14 cellular contexts compared by ENCODE assay signal in the genomic region with DNA sequence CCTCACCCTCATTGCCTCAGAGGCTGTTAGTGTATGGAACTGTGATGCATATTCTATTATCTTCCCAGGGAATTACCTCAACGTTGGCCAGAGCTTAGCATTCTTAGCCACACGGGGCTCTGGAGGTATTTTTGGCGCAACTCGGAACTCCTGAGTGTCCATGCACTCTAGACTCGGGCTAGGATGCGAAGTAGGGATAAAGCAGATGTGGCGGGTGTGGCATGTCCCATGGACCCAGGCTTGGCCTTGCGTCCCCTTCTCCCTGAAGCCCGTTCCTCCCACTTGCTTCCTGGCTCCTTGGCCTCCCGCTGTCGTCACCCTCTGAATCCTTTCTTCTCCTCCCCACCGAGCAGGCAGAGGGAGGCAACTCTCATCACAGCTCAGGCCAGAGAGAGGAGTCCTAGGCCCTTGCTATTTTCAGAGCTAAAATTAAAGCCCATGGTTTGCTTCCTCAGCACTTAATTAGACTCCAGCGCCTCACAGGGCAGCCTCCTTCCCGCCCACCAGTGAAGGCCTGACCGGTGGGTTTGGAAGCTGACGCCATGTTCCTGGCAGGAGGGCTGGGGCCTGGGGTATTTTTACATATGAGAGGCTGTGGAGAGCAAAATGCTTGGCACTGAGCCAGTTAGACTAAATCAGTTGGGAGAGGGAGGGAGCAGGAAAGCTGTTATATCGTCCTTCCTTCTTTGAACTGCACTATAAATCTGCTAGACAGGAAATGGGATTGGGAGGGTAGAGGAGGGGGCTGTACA.
A peak's percentile ranks its signal among the peaks of the same experiment; 100 is the strongest.
DNase-seq lines count a peak whose midpoint lies in the region; ATAC-seq, FAIRE-seq and TF ChIP-seq lines count a peak whose summit lies in the region.
"Had no signal": no experiment of that assay in that cellular context is flagged by ENCODE, and none has a peak within 500 bp of the region (broad histone marks: within the 10 kb centered on the region; RNA-seq: fewer than 3 reads in every experiment).

No MANE protein-coding gene starts in this region.

- ATAC-seq in Right ventricle myocardium inferior (peak; percentile 76), HepG2 (no peak), aorta (ENCODE audit: low FRiP score) (peak; percentile 9), GM21515 (IDR thresholded peaks at IDR 0.05; ENCODE audit: unreplicated experiment) (no peak)
- ATAC-seq: activated CD8-positive, alpha-beta T cell treated with anti-CD3 and anti-CD28 coated beads for 36 hours had no signal

- TF ChIP-seq EP300 in HepG2 (IDR thresholded peaks at IDR 0.05; ENCODE audit: low read depth in 2 of 2, low read length in 2 of 2) (no peak), HepG2 (CRISPR knock-in tag; IDR thresholded peaks at IDR 0.05; ENCODE audit: borderline replicate concordance) (no peak)

- H3K27me3 ChIP-seq in ascending aorta (no peaks in the 10 kb centered on the region), HepG2 (ENCODE audit: control insufficient read depth in 1 of 2, insufficient read depth in 2 of 2, low read length in 2 of 2) (no peaks in the 10 kb centered on the region; a peak in 1 of 5 replicates), aorta (ENCODE audit: control insufficient read depth in 1 of 2, insufficient read depth in 2 of 2, low read length in 1 of 2) (no peaks in the 10 kb centered on the region)
- H3K27me3 ChIP-seq: vagina had no signal

- H3K36me3 ChIP-seq in ascending aorta: no peaks in the 10 kb centered on the region
- no peaks in the 10 kb centered on the region for H3K36me3 ChIP-seq in HepG2 (replicated peaks in 1 of 2; ENCODE audit: control insufficient read depth in 1 of 2, insufficient read depth in 2 of 2, low read length in 2 of 2)
- no peaks in the 10 kb centered on the region for H3K36me3 ChIP-seq in aorta (ENCODE audit: control insufficient read depth in 1 of 2, insufficient read depth in 2 of 2, low read length in 1 of 2)
- H3K36me3 ChIP-seq: vagina had no signal

- no peak for TF ChIP-seq POLR2A in HepG2 (IDR thresholded peaks at IDR 0.05; ENCODE audit: insufficient read depth in 1 of 2, low read depth in 2 of 2, low read length in 2 of 2)

- H3K9me3 ChIP-seq in ascending aorta (peaks cover 7 to 20% of the 10 kb centered on the region in 2 donors), HepG2 (ENCODE audit: low read length) (peaks cover 13% of the 10 kb centered on the region; the same call in 1 of the 2 replicates), aorta (ENCODE audit: control insufficient read depth, low read length) (no peaks in the 10 kb centered on the region)

- no TSS peak for BruUV-seq in HepG2 (replicated peaks; lab: Mats Ljungman, UMichigan)

- H3K4me1 ChIP-seq in ascending aorta (peaks cover 14 to 27% of the 10 kb centered on the region in 2 donors), HepG2 (ENCODE audit: insufficient read depth, low read length) (no peaks in the 10 kb centered on the region), aorta (ENCODE audit: control insufficient read depth in 1 of 2, insufficient read depth in 2 of 2, low read length in 2 of 2) (peaks cover 2 to 4% of the 10 kb centered on the region in 2 donors)
- H3K4me1 ChIP-seq: vagina had no signal

- H3K4me3 Mint-ChIP-seq in activated CD4-positive, alpha-beta memory T cell treated with anti-CD3 and anti-CD28 coated beads for 36 hours: no peak overlapping the region
- H3K4me3 Mint-ChIP-seq: activated CD8-positive, alpha-beta T cell treated with anti-CD3 and anti-CD28 coated beads for 36 hours; natural killer cell treated with Interleukin-12 subunit alpha and Interleukin-12 subunit beta and Interleukin-15 and Interleukin-18, amount 100 ng/mL, for 72 hours; T-helper 2 cell treated with Interferon-gamma antibody and Interleukin-4, amounts not matched to agents 5 μg/mL and 100 μg/mL, for 36 hours had no signal

- H3K9me3 Mint-ChIP-seq in activated CD4-positive, alpha-beta memory T cell treated with anti-CD3 and anti-CD28 coated beads for 36 hours: peaks cover 25% of the 10 kb centered on the region

- H3K36me3 Mint-ChIP-seq in activated CD4-positive, alpha-beta memory T cell treated with anti-CD3 and anti-CD28 coated beads for 36 hours: no peaks in the 10 kb centered on the region

- no peak overlapping the region for H3K4me2 ChIP-seq in HepG2 (ENCODE audit: low read depth, low read length)

- no peaks in the 10 kb centered on the region for H3K4me1 Mint-ChIP-seq in activated CD4-positive, alpha-beta memory T cell treated with anti-CD3 and anti-CD28 coated beads for 36 hours (ENCODE audit: low read depth)

- H3K9ac ChIP-seq in HepG2 (ENCODE audit: insufficient read depth, low read depth, low read length): no peak overlapping the region

- no peak for TF ChIP-seq RAD21 in HepG2 (CRISPR knock-in tag; IDR thresholded peaks at IDR 0.05)

- no peaks in the 10 kb centered on the region for H4K20me1 ChIP-seq in HepG2 (ENCODE audit: insufficient read depth, low read length)

- H3K27ac ChIP-seq in ascending aorta: peak overlapping the region; percentile 77 to 82
- no peak overlapping the region for H3K27ac ChIP-seq in HepG2 (ENCODE audit: extremely low read length, insufficient read depth, low read length)
- H3K27ac ChIP-seq in aorta (ENCODE audit: low read depth in 1 of 2, low read length in 2 of 2): peak overlapping the region; percentile 8 to 37
- H3K27ac ChIP-seq: vagina had no signal

- H3K79me2 ChIP-seq in HepG2 (ENCODE audit: insufficient read depth, low read length): no peaks in the 10 kb centered on the region

- no peak overlapping the region for H3K4me3 ChIP-seq in ascending aorta
- no peak overlapping the region for H3K4me3 ChIP-seq in HepG2 (replicated peaks in 1 of 3; ENCODE audit: insufficient read depth in 1 of 3, low read depth in 2 of 3, low read length in 3 of 3)
- H3K4me3 ChIP-seq in aorta (ENCODE audit: low read length in 2 of 2): no peak overlapping the region
- H3K4me3 ChIP-seq: vagina had no signal

- POLR2A ChIA-PET in HepG2 (lab: Yijun Ruan, JAX): no interaction called here
- POLR2A ChIA-PET in activated CD4-positive, alpha-beta memory T cell treated with anti-CD3 and anti-CD28 coated beads for 36 hours (lab: Charles Lee): no interaction called here

- H2AFZ ChIP-seq in HepG2 (ENCODE audit: low read length): no peak overlapping the region

- 73% methylated on average over 17 of the region's 17 CpGs for WGBS in HepG2 (ENCODE audit: low lambda C conversion rate)
- 42 to 54% methylated on average over 17 of the region's 17 CpGs for WGBS in aorta, 2 donors

- H3K27ac Mint-ChIP-seq in activated CD4-positive, alpha-beta memory T cell treated with anti-CD3 and anti-CD28 coated beads for 36 hours: no peak overlapping the region
- H3K27ac Mint-ChIP-seq: activated CD8-positive, alpha-beta T cell treated with anti-CD3 and anti-CD28 coated beads for 36 hours; natural killer cell treated with Interleukin-12 subunit alpha and Interleukin-12 subunit beta and Interleukin-15 and Interleukin-18, amount 100 ng/mL, for 72 hours; T-helper 2 cell treated with Interferon-gamma antibody and Interleukin-4, amounts not matched to agents 5 μg/mL and 100 μg/mL, for 36 hours had no signal

- FAIRE-seq in HepG2 (lab: Jason Lieb, UNC): no peak

- DNase-seq in Right ventricle myocardium inferior (ENCODE audit: missing footprints) (no peak), cardiac septum (ENCODE audit: low spot score) (no peak), ascending aorta (ENCODE audit: low spot score in 2 of 2) (peak in 1 of 2 donors; percentile 73), HepG2 (ENCODE audit: low spot score) (no peak), aorta (no peak), MV-4-11 (lab: John Stamatoyannopoulos, UW) (no peak)
- DNase-seq in activated CD4-positive, alpha-beta memory T cell treated with anti-CD3 and anti-CD28 coated beads for 36 hours: no peak
- DNase-seq: activated CD8-positive, alpha-beta T cell treated with anti-CD3 and anti-CD28 coated beads for 36 hours; activated naive CD4-positive, alpha-beta T cell treated with Interleukin-2 at 50 U/mL for 16 hours; stimulated activated CD4-positive, alpha-beta T cell treated with anti-CD3 and anti-CD28 coated beads, Interleukin-12 subunit alpha, Interleukin-12 subunit beta, amount 100 ng/mL, for 4 hours had no signal

- intact Hi-C loops in Right ventricle myocardium inferior (cut with DNase I) (no loop called here), cardiac septum (cut with DNase I) (no loop called here), ascending aorta (cut with DNase I) (loop anchor here (2.0 kb wide), 1 partner anchor 37 kb away; no protein-coding TSS in a partner anchor), HepG2 (cut with micrococcal nuclease; ENCODE audit: unreplicated experiment) (no loop called here), aorta (cut with DNase I) (loop anchor here in 1 of 2 donors (5.0 kb wide), 1 partner anchor 38 kb away; no protein-coding TSS in a partner anchor)
- intact Hi-C loops in activated CD4-positive, alpha-beta memory T cell treated with anti-CD3 and anti-CD28 coated beads for 36 hours (cut with micrococcal nuclease): no loop called here

- CTCF ChIA-PET in HepG2 (lab: Yijun Ruan, JAX; ENCODE audit: low intra/inter-chr PET ratio, low total read pairs): no interaction called here
- CTCF ChIA-PET in activated CD4-positive, alpha-beta memory T cell treated with anti-CD3 and anti-CD28 coated beads for 36 hours (lab: Charles Lee): no interaction called here

- in situ Hi-C loops in HepG2 (cut with HindIII; ENCODE audit: extremely low pct_ligation_motif_present, low pct_unique_long_range_greater_than_20kb): no loop called here

- no peaks in the 10 kb centered on the region for H3K27me3 Mint-ChIP-seq in activated CD4-positive, alpha-beta memory T cell treated with anti-CD3 and anti-CD28 coated beads for 36 hours
- H3K27me3 Mint-ChIP-seq: activated CD8-positive, alpha-beta T cell treated with anti-CD3 and anti-CD28 coated beads for 36 hours; natural killer cell treated with Interleukin-12 subunit alpha and Interleukin-12 subunit beta and Interleukin-15 and Interleukin-18, amount 100 ng/mL, for 72 hours had no signal

- TF ChIP-seq CTCF in ascending aorta (IDR thresholded peaks at IDR 0.05) (no peak), HepG2 (CRISPR knock-in tag; IDR thresholded peaks at IDR 0.05) (no peak)

TF ChIP-seq in HepG2, 621 proteins besides CTCF, POLR2A, EP300 and RAD21 (continues in another document):
- TF ChIP-seq LCORL (IDR thresholded peaks at IDR 0.05): peak; percentile 67
- no peak for TF ChIP-seq LCORL (CRISPR knock-in tag; IDR thresholded peaks at IDR 0.05)

Comparison
In these comparisons a context has a peak if more than half of its experiments do, and no peak if none do; other contexts are left out.
1. ATAC-seq: peak in Right ventricle myocardium inferior (single experiment) and aorta (single experiment); none in HepG2 (single experiment) and GM21515 (single experiment).